In genomic region chr3:103393395-103394186, GRCh38 we compare ENCODE assay signal across 1 cellular context.
TF ChIP-seq lines count a peak whose summit lies in the region.

No MANE protein-coding gene starts in this region.

TF ChIP-seq in IMR-90, 13 proteins besides CTCF, POLR2A, EP300 and RAD21 (continued from another document):
- TF ChIP-seq USF2 (IDR thresholded peaks at IDR 0.05; ENCODE audit: low read depth, low read length) (peak; percentile 66), BHLHE40 (IDR thresholded peaks at IDR 0.05; ENCODE audit: low read depth, low read length) (peak; percentile 81)
